16 cellular contexts compared by ENCODE assay signal in genomic region chr19:44066305-44066704, GRCh38. TPM values are rescaled to one million over a fixed set of nuclear protein-coding genes. Genes with fewer than 3 reads are reported as not detected.
DNase-seq lines count a peak whose midpoint lies in the region; ATAC-seq and TF ChIP-seq lines count a peak whose summit lies in the region.
"Had no signal": no experiment of that assay in that cellular context is flagged by ENCODE, and none has a peak within 500 bp of the region (broad histone marks: within the 10 kb centered on the region; RNA-seq: fewer than 3 reads in every experiment).

No MANE protein-coding gene starts in this region.

- H3K4me1 ChIP-seq in HEK293 (ENCODE audit: control insufficient read depth, insufficient read depth, low read length) (peaks cover 1% of the 10 kb centered on the region), duodenal mucosa (ENCODE audit: control insufficient read depth in 1 of 2, insufficient read depth in 2 of 2, low read length in 2 of 2) (peaks cover under 1 to 2% of the 10 kb centered on the region in 2 donors), mesendoderm (ENCODE audit: control insufficient read depth, low read depth, low read length) (no peaks in the 10 kb centered on the region), lower lobe of right lung (no peaks in the 10 kb centered on the region), right cardiac atrium (ENCODE audit: control insufficient read depth, insufficient read depth, low read length) (no peaks in the 10 kb centered on the region)

- H3K4me3 Mint-ChIP-seq in CD14-positive monocyte = no peak overlapping the region
- H3K4me3 Mint-ChIP-seq: CD4-positive, alpha-beta memory T cell had no signal

- WGBS in mesendoderm (ENCODE audit: extremely low coverage, insufficient coverage, low lambda C conversion rate) = no CpG with 5 or more reads among the region's 3 CpGs
- WGBS in right cardiac atrium = 78% methylated on average over 3 of the region's 3 CpGs

- H3K4ac ChIP-seq in mesendoderm (ENCODE audit: low read depth, low read length) = no peak overlapping the region

- POLR2A ChIA-PET in HEK293 (lab: Yijun Ruan, JAX) = no interaction called here

- no peak overlapping the region for H2BK5ac ChIP-seq in mesendoderm (ENCODE audit: low read length)

- no peak overlapping the region for H3K4me2 ChIP-seq in mesendoderm (ENCODE audit: low read length)

- DNase-seq in mesendoderm = no peak
- DNase-seq in lower lobe of right lung = no peak
- DNase-seq in right cardiac atrium = no peak
- no peak for DNase-seq in CD14-positive monocyte (ENCODE audit: low spot score)
- DNase-seq: AML-193; C1 segment of cervical spinal cord; CD4-positive, alpha-beta memory T cell; DMS79; GM23248; IMR-90 had no signal

- H4K8ac ChIP-seq in mesendoderm (ENCODE audit: low read depth, low read length) = no peak overlapping the region

- no peak overlapping the region for H3K56ac ChIP-seq in mesendoderm (ENCODE audit: low read length)

- no peaks in the 10 kb centered on the region for H3K27me3 Mint-ChIP-seq in CD14-positive monocyte (ENCODE audit: low read depth in 3 of 3)

- no peak overlapping the region for H3K23ac ChIP-seq in mesendoderm (ENCODE audit: low read length)

- ATAC-seq in lower lobe of right lung = no peak
- ATAC-seq in right cardiac atrium = no peak
- ATAC-seq: GM12878, HCT116 had no signal

- H3K4me3 ChIP-seq in HEK293 (ENCODE audit: low read depth, low read length) = no peak overlapping the region
- peak overlapping the region; percentile 11 to 25 for H3K4me3 ChIP-seq in duodenal mucosa (ENCODE audit: low read depth in 1 of 2, low read length in 2 of 2)
- H3K4me3 ChIP-seq in mesendoderm (ENCODE audit: low read length) = peak overlapping the region; percentile 34
- H3K4me3 ChIP-seq in lower lobe of right lung = no peak overlapping the region
- H3K4me3 ChIP-seq in right cardiac atrium (ENCODE audit: low read length) = no peak overlapping the region
- H3K4me3 ChIP-seq: GM12878, GM23248 had no signal

- intact Hi-C loops in lower lobe of right lung (cut with DNase I) (no loop called here), right cardiac atrium (cut with DNase I) (no loop called here), CD14-positive monocyte (cut with micrococcal nuclease) (no loop called here)

- H4K5ac ChIP-seq in mesendoderm (ENCODE audit: low read length) = no peak overlapping the region

- TF ChIP-seq CTCF in HEK293 (tag by site-specific recombination; IDR thresholded peaks at IDR 0.05) = no peak
- TF ChIP-seq CTCF in lower lobe of right lung (IDR thresholded peaks at IDR 0.05) = no peak
- no peak for TF ChIP-seq CTCF in CD14-positive monocyte (IDR thresholded peaks at IDR 0.05)

- H3K36me3 Mint-ChIP-seq in CD14-positive monocyte = peaks cover 50 to 56% of the 10 kb centered on the region in 2 donors

- no peaks in the 10 kb centered on the region for H3K79me1 ChIP-seq in mesendoderm (ENCODE audit: low read length)

- CTCF ChIA-PET in HEK293 (lab: Yijun Ruan, JAX) = interaction anchor here (0.5 kb wide), 1 partner anchor 1069 kb away, joined by 6 read pairs; no protein-coding TSS in a partner anchor

- no peak overlapping the region for H3K27ac Mint-ChIP-seq in CD14-positive monocyte
- H3K27ac Mint-ChIP-seq: CD4-positive, alpha-beta memory T cell had no signal

- H3K79me2 ChIP-seq in mesendoderm (ENCODE audit: control insufficient read depth, insufficient read depth, low read length) = no peaks in the 10 kb centered on the region

- no peak overlapping the region for H2BK15ac ChIP-seq in mesendoderm (replicated peaks; ENCODE audit: low read depth)

- no peak overlapping the region for H2AK5ac ChIP-seq in mesendoderm (ENCODE audit: low read length)

- no peak overlapping the region for H3K27ac ChIP-seq in HEK293 (ENCODE audit: extremely low read depth, low read depth, low read length)
- H3K27ac ChIP-seq in duodenal mucosa (ENCODE audit: low read depth, low read length) = no peak overlapping the region
- no peak overlapping the region for H3K27ac ChIP-seq in mesendoderm (ENCODE audit: low read depth, low read length)
- peak overlapping the region; percentile 29 for H3K27ac ChIP-seq in temporal lobe (ENCODE audit: low read depth, low read length)
- H3K27ac ChIP-seq in lower lobe of right lung = no peak overlapping the region
- no peak overlapping the region for H3K27ac ChIP-seq in right cardiac atrium (ENCODE audit: low read length)
- H3K27ac ChIP-seq: GM23248 had no signal

- H2BK120ac ChIP-seq in mesendoderm (ENCODE audit: low read depth, low read length) = no peak overlapping the region

- H3K36me3 ChIP-seq in HEK293 (ENCODE audit: control insufficient read depth in 2 of 2, insufficient read depth in 1 of 2, low read length in 2 of 2) (peaks cover 61 to 80% of the 10 kb centered on the region in 2 experiments), duodenal mucosa (ENCODE audit: control insufficient read depth in 1 of 2, insufficient read depth in 2 of 2, low read length in 2 of 2) (peaks cover 39 to 53% of the 10 kb centered on the region in 2 donors), mesendoderm (ENCODE audit: control insufficient read depth, insufficient read depth, low read length) (peaks cover 10% of the 10 kb centered on the region), lower lobe of right lung (peaks cover 42% of the 10 kb centered on the region)

- H3K4me1 Mint-ChIP-seq in CD14-positive monocyte = peaks cover 4% of the 10 kb centered on the region

- H3K9me3 Mint-ChIP-seq in CD14-positive monocyte = peaks cover 49 to 83% (median 75%) of the 10 kb centered on the region in 7 donors

- H3K9ac ChIP-seq in duodenal mucosa (ENCODE audit: low read depth in 1 of 2, low read length in 2 of 2) = no peak overlapping the region
- H3K9ac ChIP-seq in mesendoderm (ENCODE audit: low read length) = no peak overlapping the region
- H3K9ac ChIP-seq: GM23248 had no signal

- H3K27me3 ChIP-seq in duodenal mucosa (ENCODE audit: control insufficient read depth in 1 of 2, insufficient read depth in 2 of 2, low read length in 2 of 2) (no peaks in the 10 kb centered on the region), mesendoderm (ENCODE audit: insufficient read depth, low read length, poor library complexity) (no peaks in the 10 kb centered on the region), lower lobe of right lung (ENCODE audit: low read depth) (no peaks in the 10 kb centered on the region), right cardiac atrium (ENCODE audit: control insufficient read depth, insufficient read depth) (no peaks in the 10 kb centered on the region)

- H3K18ac ChIP-seq in mesendoderm (ENCODE audit: low read length) = no peak overlapping the region

- H3K9me3 ChIP-seq in HEK293 (ENCODE audit: control insufficient read depth, insufficient read depth, low read depth, low read length) (peaks cover 37% of the 10 kb centered on the region), duodenal mucosa (ENCODE audit: control insufficient read depth in 1 of 2, low read length in 2 of 2) (peaks cover 39 to 43% of the 10 kb centered on the region in 2 donors), lower lobe of right lung (peaks cover 63% of the 10 kb centered on the region), right cardiac atrium (ENCODE audit: control insufficient read depth, low read length) (peaks cover 14% of the 10 kb centered on the region)

TF ChIP-seq in HEK293, 187 proteins besides CTCF, POLR2A, EP300 and RAD21 (continues in another document):
- TF ChIP-seq ZBTB49 (tag by site-specific recombination; IDR thresholded peaks at IDR 0.05; ENCODE audit: low read depth) = no peak

RNA-seq across cellular contexts. Expression of gene ZNF284, which starts 5.7 kb away (rescaled TPM):
- 0.72 TPM for polyA plus RNA-seq in mesendoderm (2013, experiment 1 of 2)
- polyA plus RNA-seq in mesendoderm (2013, experiment 2 of 2) = 0.88 TPM
- 8.1 TPM for total RNA-seq in temporal lobe
- total RNA-seq in lower lobe of right lung = 2.4 TPM
- total RNA-seq in right cardiac atrium = 1 to 10 TPM; 2.0 to 2.7 (median 2.4) TPM
- 1.00 TPM for polyA plus RNA-seq in right cardiac atrium
- polyA plus RNA-seq in CD14-positive monocyte = under 1 TPM; 0.04 to 0.13 TPM
- total RNA-seq: G401 had no signal

RNA-seq across cellular contexts. Expression of gene ZNF223, which starts 14.5 kb away (rescaled TPM):
- polyA plus RNA-seq in mesendoderm (2013, experiment 1 of 2) = 3.9 TPM
- polyA plus RNA-seq in mesendoderm (2013, experiment 2 of 2) = 3.7 TPM
- total RNA-seq in temporal lobe = 12.0 TPM
- 5.7 TPM for total RNA-seq in lower lobe of right lung
- total RNA-seq in right cardiac atrium = 1 to 10 TPM; 3.2 to 5.9 (median 4.5) TPM
- 3.6 TPM for polyA plus RNA-seq in right cardiac atrium
- 1 to 10 TPM; 1.1 to 1.2 TPM for polyA plus RNA-seq in CD14-positive monocyte

RNA-seq across cellular contexts. Expression of gene ZNF224, which starts 27.9 kb away (rescaled TPM):
- 4.7 TPM for polyA plus RNA-seq in mesendoderm (2013, experiment 1 of 2)
- 5.0 TPM for polyA plus RNA-seq in mesendoderm (2013, experiment 2 of 2)
- total RNA-seq in temporal lobe (26.3 TPM), lower lobe of right lung (31.6 TPM), right cardiac atrium (10 to 100 TPM; 14.9 to 17.0 (median 15.9) TPM)
- polyA plus RNA-seq in right cardiac atrium (10.1 TPM), CD14-positive monocyte (1 to 10 TPM; 2.9 to 3.5 TPM)

RNA-seq across cellular contexts. Expression of gene ZNF222, which starts 41.1 kb away (rescaled TPM):
- 3.7 TPM for polyA plus RNA-seq in mesendoderm (2013, experiment 1 of 2)
- polyA plus RNA-seq in mesendoderm (2013, experiment 2 of 2) = 4.2 TPM
- total RNA-seq in temporal lobe (12.0 TPM), lower lobe of right lung (3.1 TPM), right cardiac atrium (1 to 10 TPM; 3.6 to 4.6 (median 4.0) TPM)
- polyA plus RNA-seq in right cardiac atrium (3.8 TPM), CD14-positive monocyte (1 to 10 TPM; 1.0 to 1.1 TPM)
- total RNA-seq: G401 had no signal

RNA-seq across cellular contexts. Expression of gene ZNF225, which starts 46.9 kb away (rescaled TPM):
- 1.6 TPM for polyA plus RNA-seq in mesendoderm (2013, experiment 1 of 2)
- polyA plus RNA-seq in mesendoderm (2013, experiment 2 of 2) = 1.5 TPM
- total RNA-seq in temporal lobe (11.3 TPM), lower lobe of right lung (6.8 TPM), right cardiac atrium (1 to 10 TPM; 3.6 to 4.2 (median 3.9) TPM)
- polyA plus RNA-seq in right cardiac atrium (1.9 TPM), CD14-positive monocyte (1 to 10 TPM in 1 of 2 donors, under 1 TPM in 1; 0.86 to 1.1 TPM)

Comparison
In these comparisons a context has a peak if more than half of its experiments do, and no peak if none do; other contexts are left out.
1. H3K4me3 ChIP-seq: peak in duodenal mucosa (2 of 2) and mesendoderm (single experiment); none in HEK293 (single experiment), lower lobe of right lung (single experiment) and right cardiac atrium (single experiment).